ENCODE assay signal across 16 cellular contexts in genomic region chr5:5014836-5015235, GRCh38.
DNase-seq lines count a peak whose midpoint lies in the region; ATAC-seq, FAIRE-seq and TF ChIP-seq lines count a peak whose summit lies in the region.
"Had no signal": no experiment of that assay in that cellular context is flagged by ENCODE, and none has a peak within 500 bp of the region (broad histone marks: within the 10 kb centered on the region; RNA-seq: fewer than 3 reads in every experiment).

No MANE protein-coding gene starts in this region.

- peaks cover 3% of the 10 kb centered on the region; the same call in 1 of the 2 replicates for H3K36me3 Mint-ChIP-seq in WTC11
- H3K36me3 Mint-ChIP-seq: immature natural killer cell; naive thymus-derived CD8-positive, alpha-beta T cell; type B pancreatic cell had no signal

- POLR2A ChIA-PET in WTC11 (lab: Charles Lee): no interaction called here

- intact Hi-C loops in kidney (cut with DNase I): no loop called here

- H3K4me1 Mint-ChIP-seq in WTC11: peaks cover 13% of the 10 kb centered on the region
- H3K4me1 Mint-ChIP-seq: immature natural killer cell; naive thymus-derived CD8-positive, alpha-beta T cell had no signal

- CTCF ChIA-PET in WTC11 (lab: Charles Lee): no interaction called here

- no peak overlapping the region for H3K27ac Mint-ChIP-seq in WTC11
- H3K27ac Mint-ChIP-seq: immature natural killer cell; naive thymus-derived CD8-positive, alpha-beta T cell; type B pancreatic cell had no signal

- H3K27ac ChIP-seq in gastroesophageal sphincter (no peak overlapping the region), kidney (ENCODE audit: low read depth in 2 of 2, low read length in 2 of 2) (no peak overlapping the region)
- H3K27ac ChIP-seq: 22Rv1, spleen had no signal

- H3K4me3 Mint-ChIP-seq in WTC11: no peak overlapping the region
- H3K4me3 Mint-ChIP-seq: immature natural killer cell; naive thymus-derived CD8-positive, alpha-beta T cell; type B pancreatic cell had no signal

- H3K4me1 ChIP-seq in gastroesophageal sphincter (no peaks in the 10 kb centered on the region), skeletal muscle satellite cell (ENCODE audit: control insufficient read depth, insufficient read depth, low read length) (peaks cover 33% of the 10 kb centered on the region), kidney (ENCODE audit: control insufficient read depth in 1 of 2, insufficient read depth in 1 of 2, low read depth in 1 of 2, low read length in 2 of 2) (no peaks in the 10 kb centered on the region)
- H3K4me1 ChIP-seq: spleen had no signal

- TF ChIP-seq CTCF in WTC11 (IDR thresholded peaks at IDR 0.05) (no peak), gastroesophageal sphincter (IDR thresholded peaks at IDR 0.05) (no peak), kidney (IDR thresholded peaks at IDR 0.05; ENCODE audit: borderline replicate concordance, extremely low read depth, insufficient read depth) (no peak)

- peaks cover 12% of the 10 kb centered on the region for H3K27me3 Mint-ChIP-seq in WTC11 (ENCODE audit: low read depth)

- peak overlapping the region; percentile 74 for H3K4me2 ChIP-seq in skeletal muscle satellite cell (ENCODE audit: low read length)

- FAIRE-seq in kidney (lab: Jason Lieb, UNC): no peak

- H3K36me3 ChIP-seq in gastroesophageal sphincter (no peaks in the 10 kb centered on the region), skeletal muscle satellite cell (ENCODE audit: insufficient read depth, low read length) (no peaks in the 10 kb centered on the region), kidney (ENCODE audit: control insufficient read depth in 1 of 2, insufficient read depth in 2 of 2, low read length in 2 of 2) (no peaks in the 10 kb centered on the region)
- H3K36me3 ChIP-seq: spleen had no signal

- peaks cover 12% of the 10 kb centered on the region for H3K9me3 Mint-ChIP-seq in WTC11
- H3K9me3 Mint-ChIP-seq: type B pancreatic cell had no signal

- ATAC-seq in WTC11 (peak; percentile 86), gastroesophageal sphincter (peak; percentile 43), GM18517 (IDR thresholded peaks at IDR 0.05; ENCODE audit: unreplicated experiment) (no peak)
- ATAC-seq: naive thymus-derived CD8-positive, alpha-beta T cell had no signal

- TF ChIP-seq POLR2A in gastroesophageal sphincter (IDR thresholded peaks at IDR 0.05): no peak

- H3K9ac ChIP-seq in skeletal muscle satellite cell (ENCODE audit: low read depth, low read length): peak overlapping the region; percentile 26
- H3K9ac ChIP-seq in kidney (ENCODE audit: low read length in 2 of 2): no peak overlapping the region

- 10% methylated on average over 4 of the region's 4 CpGs for WGBS in gastroesophageal sphincter (ENCODE audit: low coverage in 1 of 2), 2 donors

- H3K4me3 ChIP-seq in gastroesophageal sphincter: no peak overlapping the region
- peak overlapping the region; percentile 48 for H3K4me3 ChIP-seq in skeletal muscle satellite cell (ENCODE audit: low read length)
- H3K4me3 ChIP-seq in kidney (ENCODE audit: low read length in 2 of 2): no peak overlapping the region
- H3K4me3 ChIP-seq: spleen had no signal

- no peaks in the 10 kb centered on the region for H3K9me3 ChIP-seq in gastroesophageal sphincter
- H3K9me3 ChIP-seq in skeletal muscle satellite cell (replicated peaks; ENCODE audit: low read length): no peaks in the 10 kb centered on the region
- H3K9me3 ChIP-seq in kidney (ENCODE audit: control insufficient read depth in 1 of 2, low read length in 2 of 2): no peaks in the 10 kb centered on the region
- H3K9me3 ChIP-seq: spleen had no signal

- DNase-seq in NCI-H524 (lab: John Stamatoyannopoulos, UW) (peak; percentile 73 to 80), NCI-H524 treated with DMSO at 0.1 percent for 48 hours (lab: John Stamatoyannopoulos, UW) (no peak), WTC11 (ENCODE audit: low spot score) (no peak), KG1 (lab: John Stamatoyannopoulos, UW) (no peak), kidney (no peak)
- DNase-seq: activated CD4-positive, alpha-beta T cell treated with anti-CD3 and anti-CD28 coated beads, Interleukin-2, amount 50 U/mL, for 48 hours; activated effector memory CD4-positive, alpha-beta T cell treated with anti-CD3 and anti-CD28 coated beads, Interleukin-2, amount 50 U/mL, for 16 hours; immature natural killer cell; naive thymus-derived CD8-positive, alpha-beta T cell; NCI-H2029 treated with DMSO at 0.1 percent for 48 hours; spleen had no signal

- H3K27me3 ChIP-seq in gastroesophageal sphincter: peaks cover 24% of the 10 kb centered on the region
- no peaks in the 10 kb centered on the region for H3K27me3 ChIP-seq in skeletal muscle satellite cell (ENCODE audit: control insufficient read depth, insufficient read depth, low read length)
- H3K27me3 ChIP-seq: spleen had no signal

- TF ChIP-seq EP300 in gastroesophageal sphincter (IDR thresholded peaks at IDR 0.05): no peak

TF ChIP-seq in WTC11, 78 proteins besides CTCF, POLR2A, EP300 and RAD21 (continues in another document):
- TF ChIP-seq NR2C2 (CRISPR knock-in tag; IDR thresholded peaks at IDR 0.05) (no peak), ESRRA (CRISPR knock-in tag; IDR thresholded peaks at IDR 0.05; ENCODE audit: borderline replicate concordance) (no peak), ZNF219 (CRISPR knock-in tag; IDR thresholded peaks at IDR 0.05; ENCODE audit: borderline replicate concordance) (no peak), SMAD4 (CRISPR knock-in tag; IDR thresholded peaks at IDR 0.05) (no peak), ERG (CRISPR knock-in tag; IDR thresholded peaks at IDR 0.05) (no peak), ZNF416 (CRISPR knock-in tag; IDR thresholded peaks at IDR 0.05) (no peak), ZNF138 (CRISPR knock-in tag; conservative IDR thresholded peaks at IDR 0.05) (no peak), ZNF317 (CRISPR knock-in tag; IDR thresholded peaks at IDR 0.05; ENCODE audit: borderline replicate concordance, low read depth) (no peak), ETV6 (CRISPR knock-in tag; IDR thresholded peaks at IDR 0.05) (no peak)
- TF ChIP-seq, protein P1, sequence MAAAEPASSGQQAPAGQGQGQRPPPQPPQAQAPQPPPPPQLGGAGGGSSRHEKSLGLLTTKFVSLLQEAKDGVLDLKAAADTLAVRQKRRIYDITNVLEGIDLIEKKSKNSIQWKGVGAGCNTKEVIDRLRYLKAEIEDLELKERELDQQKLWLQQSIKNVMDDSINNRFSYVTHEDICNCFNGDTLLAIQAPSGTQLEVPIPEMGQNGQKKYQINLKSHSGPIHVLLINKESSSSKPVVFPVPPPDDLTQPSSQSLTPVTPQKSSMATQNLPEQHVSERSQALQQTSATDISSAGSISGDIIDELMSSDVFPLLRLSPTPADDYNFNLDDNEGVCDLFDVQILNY (CRISPR knock-in tag; IDR thresholded peaks at IDR 0.05): no peak
- TF ChIP-seq, protein P2, sequence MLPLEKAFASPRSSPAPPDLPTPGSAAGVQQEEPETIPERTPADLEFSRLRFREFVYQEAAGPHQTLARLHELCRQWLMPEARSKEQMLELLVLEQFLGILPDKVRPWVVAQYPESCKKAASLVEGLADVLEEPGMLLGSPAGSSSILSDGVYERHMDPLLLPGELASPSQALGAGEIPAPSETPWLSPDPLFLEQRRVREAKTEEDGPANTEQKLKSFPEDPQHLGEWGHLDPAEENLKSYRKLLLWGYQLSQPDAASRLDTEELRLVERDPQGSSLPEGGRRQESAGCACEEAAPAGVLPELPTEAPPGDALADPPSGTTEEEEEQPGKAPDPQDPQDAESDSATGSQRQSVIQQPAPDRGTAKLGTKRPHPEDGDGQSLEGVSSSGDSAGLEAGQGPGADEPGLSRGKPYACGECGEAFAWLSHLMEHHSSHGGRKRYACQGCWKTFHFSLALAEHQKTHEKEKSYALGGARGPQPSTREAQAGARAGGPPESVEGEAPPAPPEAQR (CRISPR knock-in tag; IDR thresholded peaks at IDR 0.05): no peak
- TF ChIP-seq, protein P3, sequence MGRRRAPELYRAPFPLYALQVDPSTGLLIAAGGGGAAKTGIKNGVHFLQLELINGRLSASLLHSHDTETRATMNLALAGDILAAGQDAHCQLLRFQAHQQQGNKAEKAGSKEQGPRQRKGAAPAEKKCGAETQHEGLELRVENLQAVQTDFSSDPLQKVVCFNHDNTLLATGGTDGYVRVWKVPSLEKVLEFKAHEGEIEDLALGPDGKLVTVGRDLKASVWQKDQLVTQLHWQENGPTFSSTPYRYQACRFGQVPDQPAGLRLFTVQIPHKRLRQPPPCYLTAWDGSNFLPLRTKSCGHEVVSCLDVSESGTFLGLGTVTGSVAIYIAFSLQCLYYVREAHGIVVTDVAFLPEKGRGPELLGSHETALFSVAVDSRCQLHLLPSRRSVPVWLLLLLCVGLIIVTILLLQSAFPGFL (CRISPR knock-in tag; IDR thresholded peaks at IDR 0.05; ENCODE audit: borderline replicate concordance): no peak

Comparison
In these comparisons a context has a peak if more than half of its experiments do, and no peak if none do; other contexts are left out.
1. DNase-seq: peak in NCI-H524 (2 of 2); none in NCI-H524 treated with DMSO at 0.1 percent for 48 hours (single experiment), WTC11 (single experiment), KG1 (single experiment) and kidney (single experiment).